In the genomic region with DNA sequence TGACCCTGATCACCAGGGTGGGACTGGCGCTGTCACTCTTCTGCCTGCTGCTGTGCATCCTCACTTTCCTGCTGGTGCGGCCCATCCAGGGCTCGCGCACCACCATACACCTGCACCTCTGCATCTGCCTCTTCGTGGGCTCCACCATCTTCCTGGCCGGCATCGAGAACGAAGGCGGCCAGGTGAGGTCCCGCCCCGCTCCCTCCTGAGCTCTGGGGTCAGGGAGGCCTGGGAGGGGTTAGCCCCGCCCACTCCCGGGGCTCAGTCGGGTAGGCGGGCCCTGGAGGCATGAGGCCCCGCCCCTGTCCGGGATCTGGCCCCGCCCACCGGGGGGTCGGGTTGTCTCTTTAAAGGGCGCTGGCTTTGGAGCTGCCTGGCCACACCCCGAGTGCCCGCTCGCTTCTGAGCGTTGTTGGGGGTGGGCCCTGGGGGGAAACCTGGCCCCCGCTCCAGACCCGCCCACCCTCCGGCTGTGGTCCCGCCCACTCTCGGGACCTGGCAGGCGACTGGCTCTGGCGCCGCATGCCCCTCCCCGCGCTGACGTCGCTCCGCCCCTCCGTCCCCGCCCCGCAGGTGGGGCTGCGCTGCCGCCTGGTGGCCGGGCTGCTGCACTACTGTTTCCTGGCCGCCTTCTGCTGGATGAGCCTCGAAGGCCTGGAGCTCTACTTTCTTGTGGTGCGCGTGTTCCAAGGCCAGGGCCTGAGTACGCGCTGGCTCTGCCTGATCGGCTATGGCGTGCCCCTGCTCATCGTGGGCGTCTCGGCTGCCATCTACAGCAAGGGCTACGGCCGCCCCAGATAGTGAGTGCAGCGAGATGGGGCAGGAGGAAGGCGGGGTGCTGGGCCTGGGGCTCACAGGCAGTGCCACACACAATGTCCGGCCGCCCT, we compare ENCODE assay signal across 8 cellular contexts.
DNase-seq lines count a peak whose midpoint lies in the region; ATAC-seq and TF ChIP-seq lines count a peak whose summit lies in the region.

No MANE protein-coding gene starts in this region.

- peak; percentile 92 for TF ChIP-seq CTCF in GM13976 (IDR thresholded peaks at IDR 0.05; ENCODE audit: borderline replicate concordance, control extremely low read depth, extremely low read depth, insufficient read depth, missing control alignments)

- DNase-seq in GM13976 (ENCODE audit: low spot score): peak; percentile 99
- DNase-seq in NCI-H2171 (lab: John Stamatoyannopoulos, UW): peak; percentile 74
- DNase-seq in activated CD4-positive, CD25-positive, alpha-beta regulatory T cell (lab: John Stamatoyannopoulos, UW): peak; percentile 74 to 78 (median 76)
- DNase-seq in central memory CD4-positive, alpha-beta T cell: peak; percentile 89
- DNase-seq in iris pigment epithelial cell (ENCODE audit: low read depth): peak; percentile 89
- peak; percentile 88 for DNase-seq in stimulated activated CD4-positive, alpha-beta T cell treated with anti-CD3 and anti-CD28 coated beads, Interleukin-12 subunit alpha, Interleukin-12 subunit beta, amount 100 ng/mL, for 48 hours (ENCODE audit: low read depth in 2 of 3, low spot score in 1 of 3)
- DNase-seq in HK-2 (ENCODE audit: unreplicated experiment): no peak

- ATAC-seq in HG02884 (IDR thresholded peaks at IDR 0.05; ENCODE audit: unreplicated experiment): peak; percentile 46

- in situ Hi-C loops in GM13976 (cut with MboI; ENCODE audit: low sequenced_read_pairs, unreplicated experiment): no loop called here
